Comparison of ENCODE assay signal across 13 cellular contexts in genomic region chr17:60573139-60573975, GRCh38. TPM values are rescaled to one million over a fixed set of nuclear protein-coding genes. Genes with fewer than 3 reads are reported as not detected.
DNase-seq lines count a peak whose midpoint lies in the region; ATAC-seq and TF ChIP-seq lines count a peak whose summit lies in the region.
"Had no signal": no experiment of that assay in that cellular context is flagged by ENCODE, and none has a peak within 500 bp of the region (broad histone marks: within the 10 kb centered on the region; RNA-seq: fewer than 3 reads in every experiment).

No MANE protein-coding gene starts in this region.

- H4K20me1 ChIP-seq in MM.1S (ENCODE audit: insufficient read depth, low read length) = no peaks in the 10 kb centered on the region

- H3K36me3 ChIP-seq in skeletal muscle tissue (ENCODE audit: control insufficient read depth in 3 of 3, insufficient read depth in 3 of 3, low read length in 3 of 3) = no peaks in the 10 kb centered on the region
- H3K36me3 ChIP-seq in MM.1S (replicated peaks; ENCODE audit: insufficient read depth, low read length) = no peaks in the 10 kb centered on the region

- H3K27me3 ChIP-seq in skeletal muscle tissue (ENCODE audit: control insufficient read depth in 3 of 3, insufficient read depth in 3 of 3, low read length in 3 of 3) = no peaks in the 10 kb centered on the region
- no peaks in the 10 kb centered on the region for H3K27me3 ChIP-seq in MM.1S (replicated peaks; ENCODE audit: insufficient read depth, low read length)

- peaks cover 53% of the 10 kb centered on the region for H3K4me1 Mint-ChIP-seq in HFFc6 (ENCODE audit: low read depth)

- H3K4me1 ChIP-seq in skeletal muscle tissue (ENCODE audit: control insufficient read depth in 3 of 3, insufficient read depth in 3 of 3, low read length in 3 of 3) (peaks cover 0 to 8% (median 5%) of the 10 kb centered on the region in 3 donors), MM.1S (ENCODE audit: low read length) (0 out of 2 replicates have a peak, but pooled peaks cover 4% of the 10 kb centered on the region)

- H3K36me3 Mint-ChIP-seq in HFFc6 (ENCODE audit: low read depth) = no peaks in the 10 kb centered on the region

- H3K27ac ChIP-seq in skeletal muscle tissue (ENCODE audit: low read depth, low read length) (peak overlapping the region; percentile 32), MM.1S (ENCODE audit: low read length) (no peak overlapping the region)

- H3K4me3 Mint-ChIP-seq in HFFc6 = peak overlapping the region; percentile 55
- H3K4me3 Mint-ChIP-seq: activated CD4-positive, alpha-beta T cell treated with anti-CD3 and anti-CD28 coated beads, Interleukin-2, amount 10 ng/mL, durations not matched to agents 7 days and 5 days had no signal

- H3K4me2 ChIP-seq in MM.1S (ENCODE audit: low read depth, low read length) = no peak overlapping the region

- TF ChIP-seq CTCF in HFFc6 (IDR thresholded peaks at IDR 0.05) = peak; percentile 40
- no peak for TF ChIP-seq CTCF in choroid plexus epithelial cell (conservative IDR thresholded peaks at IDR 0.05; ENCODE audit: low read depth, low read length)
- no peak for TF ChIP-seq CTCF in MM.1S (IDR thresholded peaks at IDR 0.05; ENCODE audit: low read length)

- DNase-seq in HFFc6 (peak; percentile 62), choroid plexus epithelial cell (ENCODE audit: low read depth) (peak; percentile 58), kidney glomerular epithelial cell (lab: John Stamatoyannopoulos, UW) (peak; percentile 61), NCI-H524 treated with DMSO at 0.1 percent for 48 hours (lab: John Stamatoyannopoulos, UW) (no peak), MM.1S (no peak)
- DNase-seq: activated CD4-positive, alpha-beta T cell treated with anti-CD3 and anti-CD28 coated beads, Interleukin-2, amount 10 ng/mL, durations not matched to agents 7 days and 5 days; activated naive CD4-positive, alpha-beta T cell treated with Interleukin-2 at 50 U/mL for 16 hours; effector memory CD4-positive, alpha-beta T cell; NCI-H1092 treated with DMSO at 0.1 percent for 48 hours; NCI-H69 had no signal

- H3K79me2 ChIP-seq in MM.1S (ENCODE audit: low read length) = no peaks in the 10 kb centered on the region

- ATAC-seq in GM19463 (IDR thresholded peaks at IDR 0.05; ENCODE audit: unreplicated experiment) (no peak), HG03159 (IDR thresholded peaks at IDR 0.05; ENCODE audit: unreplicated experiment) (no peak)

- no peaks in the 10 kb centered on the region; the same call in 1 of the 2 replicates for H3K27me3 Mint-ChIP-seq in HFFc6 (ENCODE audit: insufficient read depth)

- H3K4me3 ChIP-seq in choroid plexus epithelial cell (ENCODE audit: low read depth, low read length) = no peak overlapping the region
- H3K4me3 ChIP-seq in skeletal muscle tissue (ENCODE audit: low read length in 3 of 3) = no peak overlapping the region
- H3K4me3 ChIP-seq in MM.1S (ENCODE audit: low read length) = no peak overlapping the region

- H3F3A ChIP-seq in MM.1S (ENCODE audit: insufficient read depth, low read length) = no peaks in the 10 kb centered on the region

- H3K9me3 ChIP-seq in skeletal muscle tissue (ENCODE audit: control insufficient read depth in 3 of 3, low read length in 3 of 3) = no peaks in the 10 kb centered on the region
- no peaks in the 10 kb centered on the region for H3K9me3 ChIP-seq in MM.1S (replicated peaks; ENCODE audit: insufficient read depth, low read length)

- H2AFZ ChIP-seq in MM.1S (ENCODE audit: low read length) = no peak overlapping the region

- H3K27ac Mint-ChIP-seq in HFFc6 = peak overlapping the region; percentile 80
- H3K27ac Mint-ChIP-seq: activated CD4-positive, alpha-beta T cell treated with anti-CD3 and anti-CD28 coated beads, Interleukin-2, amount 10 ng/mL, durations not matched to agents 7 days and 5 days had no signal

- H3K9me2 ChIP-seq in MM.1S (replicated peaks; ENCODE audit: insufficient read depth, low read length) = no peaks in the 10 kb centered on the region

- no peaks in the 10 kb centered on the region for H3K9me3 Mint-ChIP-seq in HFFc6
- H3K9me3 Mint-ChIP-seq: activated CD4-positive, alpha-beta T cell treated with anti-CD3 and anti-CD28 coated beads, Interleukin-2, amount 10 ng/mL, durations not matched to agents 7 days and 5 days had no signal

- H3K9ac ChIP-seq in skeletal muscle tissue (ENCODE audit: low read depth in 1 of 3, low read length in 3 of 3) (no peak overlapping the region), MM.1S (ENCODE audit: low read length) (no peak overlapping the region)

RNA-seq across cellular contexts. Expression of gene PPM1D, which starts 26.6 kb away (rescaled TPM):
- total RNA-seq in HFFc6 (2021; fragmentation: NEBNext Ultra II Directional; extraction: Animal tissue kit (Norgen Biotek cat#: 25700)) = 10 to 100 TPM; 13.3 to 14.2 (median 13.5) TPM
- total RNA-seq in skeletal muscle tissue = 7.3 TPM

RNA-seq across cellular contexts. Expression of gene APPBP2, which starts 47.3 kb away (rescaled TPM):
- 10 to 100 TPM; 51.5 to 65.9 (median 58.8) TPM for total RNA-seq in HFFc6 (2021; fragmentation: NEBNext Ultra II Directional; extraction: Animal tissue kit (Norgen Biotek cat#: 25700))
- total RNA-seq in skeletal muscle tissue = 40.2 TPM

Comparison
In these comparisons a context has a peak if more than half of its experiments do, and no peak if none do; other contexts are left out.
1. DNase-seq: peak in HFFc6 (single experiment), choroid plexus epithelial cell (single experiment) and kidney glomerular epithelial cell (single experiment); none in NCI-H524 treated with DMSO at 0.1 percent for 48 hours (single experiment) and MM.1S (single experiment).